ENCODE assay signal across 21 cellular contexts in genomic region chr13:44075113-44075512, GRCh38.
"Had no signal": no experiment of that assay in that cellular context is flagged by ENCODE, and none has a peak within 500 bp of the region (broad histone marks: within the 10 kb centered on the region; RNA-seq: fewer than 3 reads in every experiment).

No MANE protein-coding gene starts in this region.

- H3K4me3 Mint-ChIP-seq: activated B cell treated with CpG ODN at 0.5 μM for 24 hours; activated CD4-positive, alpha-beta memory T cell treated with anti-CD3 and anti-CD28 coated beads for 36 hours; activated naive CD8-positive, alpha-beta T cell treated with anti-CD3 and anti-CD28 coated beads, Interleukin-2, amount 10 ng/mL, durations not matched to agents 7 days and 5 days; activated T-helper 1 cell treated with anti-CD3 and anti-CD28 coated beads, Interleukin-12 subunit alpha, Interleukin-12 subunit beta, Interleukin-2, Interleukin-4 antibody, amounts not matched to agents 30 ng/mL and 10 ng/mL and 1 ng/mL, durations not matched to agents 14 hours and 24 hours and 36 hours; naive thymus-derived CD4-positive, alpha-beta T cell; neural progenitor cell; stimulated activated effector memory CD8-positive, alpha-beta T cell treated with anti-CD3 and anti-CD28 coated beads, Interleukin-12 subunit alpha, Interleukin-12 subunit beta, amount 100 ng/mL, for 72 hours; type B pancreatic cell had no signal

- H3K4me1 ChIP-seq: testis had no signal

- H3K27me3 ChIP-seq: neural progenitor cell, testis had no signal

- H3K27me3 Mint-ChIP-seq: activated CD4-positive, alpha-beta memory T cell treated with anti-CD3 and anti-CD28 coated beads for 36 hours had no signal

- H3K4me2 ChIP-seq: neural progenitor cell, smooth muscle cell had no signal

- H2AFZ ChIP-seq: neural progenitor cell had no signal

- ATAC-seq: naive thymus-derived CD4-positive, alpha-beta T cell; sciatic nerve; stimulated activated effector memory CD8-positive, alpha-beta T cell treated with anti-CD3 and anti-CD28 coated beads, Interleukin-12 subunit alpha, Interleukin-12 subunit beta, amount 100 ng/mL, for 72 hours had no signal

- H3K27ac Mint-ChIP-seq: activated B cell treated with CpG ODN at 0.5 μM for 24 hours; activated CD4-positive, alpha-beta memory T cell treated with anti-CD3 and anti-CD28 coated beads for 36 hours; activated naive CD8-positive, alpha-beta T cell treated with anti-CD3 and anti-CD28 coated beads, Interleukin-2, amount 10 ng/mL, durations not matched to agents 7 days and 5 days; activated T-helper 1 cell treated with anti-CD3 and anti-CD28 coated beads, Interleukin-12 subunit alpha, Interleukin-12 subunit beta, Interleukin-2, Interleukin-4 antibody, amounts not matched to agents 30 ng/mL and 10 ng/mL and 1 ng/mL, durations not matched to agents 14 hours and 24 hours and 36 hours; naive thymus-derived CD4-positive, alpha-beta T cell; neural progenitor cell; stimulated activated effector memory CD8-positive, alpha-beta T cell treated with anti-CD3 and anti-CD28 coated beads, Interleukin-12 subunit alpha, Interleukin-12 subunit beta, amount 100 ng/mL, for 72 hours; type B pancreatic cell had no signal

- H3K36me3 ChIP-seq: neural progenitor cell had no signal

- H3K27ac ChIP-seq: neural progenitor cell, testis had no signal

- H3K4me1 Mint-ChIP-seq: activated B cell treated with CpG ODN at 0.5 μM for 24 hours; activated naive CD8-positive, alpha-beta T cell treated with anti-CD3 and anti-CD28 coated beads, Interleukin-2, amount 10 ng/mL, durations not matched to agents 7 days and 5 days; naive thymus-derived CD4-positive, alpha-beta T cell; stimulated activated effector memory CD8-positive, alpha-beta T cell treated with anti-CD3 and anti-CD28 coated beads, Interleukin-12 subunit alpha, Interleukin-12 subunit beta, amount 100 ng/mL, for 72 hours had no signal

- H3K4me3 ChIP-seq: neural progenitor cell, smooth muscle cell, testis had no signal

- DNase-seq: activated B cell treated with CpG ODN at 0.5 μM for 24 hours; activated CD4-positive, alpha-beta memory T cell treated with anti-CD3 and anti-CD28 coated beads for 36 hours; activated CD4-positive, alpha-beta T cell treated with anti-CD3 and anti-CD28 coated beads for 4 hours; activated naive CD4-positive, alpha-beta T cell; activated naive CD8-positive, alpha-beta T cell treated with anti-CD3 and anti-CD28 coated beads, Interleukin-2, amount 10 ng/mL, durations not matched to agents 7 days and 5 days; activated T-cell treated with anti-CD3 and anti-CD28 coated beads for 4 hours; amygdala; cortex of kidney; effector CD4-positive, alpha-beta T cell; kidney glomerular epithelial cell; mesenchymal stem cell; naive thymus-derived CD4-positive, alpha-beta T cell; stimulated activated CD4-positive, alpha-beta T cell treated with anti-CD3 and anti-CD28 coated beads, Interleukin-4, amount 100 ng/mL, for 24 hours; T-helper 9 cell; testis had no signal

- H3K9me3 ChIP-seq: testis had no signal

- H3K36me3 Mint-ChIP-seq: activated CD4-positive, alpha-beta memory T cell treated with anti-CD3 and anti-CD28 coated beads for 36 hours; activated naive CD8-positive, alpha-beta T cell treated with anti-CD3 and anti-CD28 coated beads, Interleukin-2, amount 10 ng/mL, durations not matched to agents 7 days and 5 days; neural progenitor cell; stimulated activated effector memory CD8-positive, alpha-beta T cell treated with anti-CD3 and anti-CD28 coated beads, Interleukin-12 subunit alpha, Interleukin-12 subunit beta, amount 100 ng/mL, for 72 hours; type B pancreatic cell had no signal
